In genomic region chr4:169660929-169661328, GRCh38 we compare ENCODE assay signal across 10 cellular contexts. TPM values are rescaled to one million over a fixed set of nuclear protein-coding genes. Genes with fewer than 3 reads are reported as not detected.
A peak's percentile ranks its signal among the peaks of the same experiment; 100 is the strongest.
DNase-seq lines count a peak whose midpoint lies in the region; ATAC-seq lines count a peak whose summit lies in the region.
"Had no signal": no experiment of that assay in that cellular context is flagged by ENCODE, and none has a peak within 500 bp of the region (broad histone marks: within the 10 kb centered on the region; RNA-seq: fewer than 3 reads in every experiment).

No MANE protein-coding gene starts in this region.

- peaks cover 3 to 10% (median 4%) of the 10 kb centered on the region in 3 donors for H3K36me3 Mint-ChIP-seq in CD8-positive, alpha-beta memory T cell

- H3K9ac ChIP-seq in endocrine pancreas (ENCODE audit: control insufficient read depth, insufficient read depth, low read length): no peak overlapping the region

- no peaks in the 10 kb centered on the region for H3K27me3 ChIP-seq in CD8-positive, alpha-beta memory T cell (ENCODE audit: insufficient read depth, low read length, poor library complexity, severe bottlenecking)
- no peaks in the 10 kb centered on the region for H3K27me3 ChIP-seq in endocrine pancreas (ENCODE audit: control insufficient read depth, insufficient read depth, low read length)
- no peaks in the 10 kb centered on the region for H3K27me3 ChIP-seq in neuron (ENCODE audit: insufficient read depth, low read length)

- H3K27ac Mint-ChIP-seq in CD8-positive, alpha-beta memory T cell: no peak overlapping the region

- DNase-seq in CD8-positive, alpha-beta memory T cell: no peak
- peak; percentile 25 for DNase-seq in NAMALWA (ENCODE audit: low spot score)
- DNase-seq in DMS 273 treated with DMSO at 0.1 percent for 48 hours (lab: John Stamatoyannopoulos, UW): no peak
- DNase-seq in NCI-H524 treated with DMSO at 0.1 percent for 48 hours (lab: John Stamatoyannopoulos, UW): no peak
- DNase-seq in putamen (ENCODE audit: low spot score): no peak
- DNase-seq: NCI-H2081 treated with DMSO at 0.1 percent for 48 hours had no signal

- POLR2A ChIA-PET in CD8-positive, alpha-beta memory T cell (lab: Charles Lee): no interaction called here

- no peaks in the 10 kb centered on the region for H3K36me3 ChIP-seq in CD8-positive, alpha-beta memory T cell (ENCODE audit: insufficient read depth, low read length)
- H3K36me3 ChIP-seq in endocrine pancreas (ENCODE audit: control insufficient read depth, insufficient read depth, low read length) (no peaks in the 10 kb centered on the region), neuron (ENCODE audit: insufficient read depth, low read length) (peaks cover 3% of the 10 kb centered on the region)

- no peak overlapping the region for H2AFZ ChIP-seq in neuron (ENCODE audit: low read depth, low read length)

- H3K4me1 ChIP-seq in CD8-positive, alpha-beta memory T cell (ENCODE audit: insufficient read depth, low read length): no peaks in the 10 kb centered on the region
- H3K4me1 ChIP-seq in endocrine pancreas (ENCODE audit: control insufficient read depth, insufficient read depth, low read length) (peaks cover 37% of the 10 kb centered on the region), neuron (ENCODE audit: insufficient read depth, low read length) (peaks cover 40% of the 10 kb centered on the region)

- no peak overlapping the region for H3K4me3 Mint-ChIP-seq in CD8-positive, alpha-beta memory T cell

- no peak overlapping the region for H3K4me3 ChIP-seq in CD8-positive, alpha-beta memory T cell (ENCODE audit: low read length)
- H3K4me3 ChIP-seq in endocrine pancreas (ENCODE audit: control insufficient read depth, insufficient read depth, low read length): peak overlapping the region; percentile 96
- H3K4me3 ChIP-seq in neuron (ENCODE audit: low read length): peak overlapping the region; percentile 78

- H3K9me3 ChIP-seq in CD8-positive, alpha-beta memory T cell (ENCODE audit: low read length): no peaks in the 10 kb centered on the region
- H3K9me3 ChIP-seq in endocrine pancreas (ENCODE audit: control insufficient read depth, low read length) (no peaks in the 10 kb centered on the region), neuron (ENCODE audit: low read length) (peaks cover 2% of the 10 kb centered on the region)

- H3K9me3 Mint-ChIP-seq in CD8-positive, alpha-beta memory T cell: no peaks in the 10 kb centered on the region
- H3K9me3 Mint-ChIP-seq: activated CD4-positive, alpha-beta T cell treated with anti-CD3 and anti-CD28 coated beads, Interleukin-2, amount 10 ng/mL, durations not matched to agents 7 days and 5 days had no signal

- peaks cover 30 to 57% (median 51%) of the 10 kb centered on the region in 3 donors for H3K4me1 Mint-ChIP-seq in CD8-positive, alpha-beta memory T cell

- H3K27me3 Mint-ChIP-seq in CD8-positive, alpha-beta memory T cell: no peaks in the 10 kb centered on the region
- H3K27me3 Mint-ChIP-seq: activated CD4-positive, alpha-beta T cell treated with anti-CD3 and anti-CD28 coated beads, Interleukin-2, amount 10 ng/mL, durations not matched to agents 7 days and 5 days had no signal

- no peak for ATAC-seq in HG03469 (IDR thresholded peaks at IDR 0.05; ENCODE audit: unreplicated experiment)

- peak overlapping the region; percentile 69 for H3K27ac ChIP-seq in CD8-positive, alpha-beta memory T cell (ENCODE audit: low read depth, low read length)

- CTCF ChIA-PET in CD8-positive, alpha-beta memory T cell (lab: Charles Lee): interaction anchor here (1.9 to 3.6 kb wide), 2 partner anchors 41 to 48 kb away, joined by 5 to 16 read pairs; partner anchors contain the start of genes CLCN3 and NEK1

RNA-seq across cellular contexts. Expression of gene CLCN3, which starts 40.6 kb away (rescaled TPM):
- 10 to 100 TPM; 23.3 to 24.5 TPM for total RNA-seq in CD8-positive, alpha-beta memory T cell
- 12.8 TPM for polyA plus RNA-seq in CD8-positive, alpha-beta memory T cell

RNA-seq across cellular contexts. Expression of gene NEK1, which starts 48.5 kb away (rescaled TPM):
- total RNA-seq in CD8-positive, alpha-beta memory T cell: 10 to 100 TPM; 11.6 to 11.7 TPM
- 10.5 TPM for polyA plus RNA-seq in CD8-positive, alpha-beta memory T cell
